ENCODE assay signal across 8 cellular contexts in the genomic region with DNA sequence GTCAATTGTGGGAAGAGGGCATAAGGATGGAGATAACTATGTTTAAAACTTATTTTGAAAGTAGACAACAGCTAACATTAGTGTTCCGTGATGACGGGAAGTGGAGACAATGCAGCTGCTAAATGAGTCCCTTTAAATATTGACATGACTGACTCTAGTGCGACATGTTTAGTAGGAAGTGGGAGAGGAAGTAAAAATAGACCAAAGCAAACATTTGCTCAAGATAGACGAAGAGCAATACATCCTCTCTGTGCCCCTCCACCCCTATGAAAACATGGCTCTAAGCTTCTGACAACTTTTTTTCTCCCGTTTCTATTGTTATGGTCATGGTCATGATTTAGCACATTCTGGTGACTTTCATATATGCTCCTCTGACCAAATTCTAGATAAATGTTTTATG. TPM values are rescaled to one million over a fixed set of nuclear protein-coding genes. Genes with fewer than 3 reads are reported as not detected.
DNase-seq lines count a peak whose midpoint lies in the region; ATAC-seq, FAIRE-seq and TF ChIP-seq lines count a peak whose summit lies in the region.

No MANE protein-coding gene starts in this region.

- CTCF ChIA-PET in activated CD4-positive, alpha-beta T cell treated with anti-CD3 and anti-CD28 coated beads, Interleukin-2, amount 10 ng/mL, durations not matched to agents 7 days and 5 days (lab: Charles Lee) = interaction anchor here (1.8 kb wide), 1 partner anchor 14 kb away, joined by 4 read pairs; no protein-coding TSS in a partner anchor
- CTCF ChIA-PET in GM12878 (lab: Yijun Ruan, JAX) = interaction anchor here (1.3 kb wide), 1 partner anchor 504 kb away, joined by 4 read pairs; no protein-coding TSS in a partner anchor

- TF ChIP-seq CTCF in GM12878 (IDR thresholded peaks at IDR 0.05 in 2 of 3, conservative IDR thresholded peaks at IDR 0.05 in 1 of 3; ENCODE audit: control insufficient read depth in 2 of 3, extremely low read depth in 1 of 3, insufficient read depth in 1 of 3, low read depth in 3 of 3, low read length in 3 of 3) = no peak

- H3K36me3 ChIP-seq in GM12878 (ENCODE audit: control insufficient read depth in 2 of 2, insufficient read depth in 2 of 2, low read length in 1 of 2) = no peaks in the 10 kb centered on the region

- H3K4me1 ChIP-seq in GM12878 (ENCODE audit: control insufficient read depth, insufficient read depth, low read length) = no peaks in the 10 kb centered on the region

- H3K79me2 ChIP-seq in GM12878 (ENCODE audit: control insufficient read depth, insufficient read depth, low read length) = no peaks in the 10 kb centered on the region

- WGBS in GM12878 (ENCODE audit: insufficient coverage, insufficient replicate concordance, low lambda C conversion rate, missing lambda C conversion rate) = 0% methylated on average over 5 of the region's 5 CpGs

- FAIRE-seq in GM12878 (lab: Jason Lieb, UNC) = no peak

- H3K4me2 ChIP-seq in GM12878 (ENCODE audit: control insufficient read depth, insufficient read depth) = no peak overlapping the region

- no peaks in the 10 kb centered on the region; a peak in 1 of 4 replicates for H3K27me3 ChIP-seq in GM12878 (replicated peaks in 1 of 2; ENCODE audit: control insufficient read depth in 2 of 2, insufficient read depth in 2 of 2, low read length in 1 of 2)

- no peaks in the 10 kb centered on the region for H3K9me3 ChIP-seq in GM12878 (replicated peaks; ENCODE audit: control insufficient read depth, insufficient read depth, low read length)

- RAD21 ChIA-PET in GM12878 (lab: Charles Lee; ENCODE audit: unreplicated experiment) = interaction anchor here (1.5 kb wide), 1 partner anchor 335 kb away, joined by 3 read pairs; no protein-coding TSS in a partner anchor

- BruUV-seq in GM12878 (replicated peaks; lab: Mats Ljungman, UMichigan) = no TSS peak

- H2AFZ ChIP-seq in GM12878 (ENCODE audit: control insufficient read depth, low read depth, low read length) = no peak overlapping the region

- SMC1A ChIA-PET in GM12878 (lab: Charles Lee; ENCODE audit: uncharacterized antibody, unreplicated experiment) = interaction anchor here (0.7 to 1.2 kb wide), 3 partner anchors 21 to 237 kb away, joined by 3 to 4 read pairs (median 3); no protein-coding TSS in a partner anchor

- peaks cover 6% of the 10 kb centered on the region for H3K9me3 Mint-ChIP-seq in activated CD4-positive, alpha-beta T cell treated with anti-CD3 and anti-CD28 coated beads, Interleukin-2, amount 10 ng/mL, durations not matched to agents 7 days and 5 days
- H3K9me3 Mint-ChIP-seq in stimulated activated effector memory CD8-positive, alpha-beta T cell treated with anti-CD3 and anti-CD28 coated beads, Interleukin-12 subunit alpha, Interleukin-12 subunit beta, amount 100 ng/mL, for 72 hours = no peaks in the 10 kb centered on the region

- peak overlapping the region; percentile 10 for H3K27ac Mint-ChIP-seq in activated CD4-positive, alpha-beta T cell treated with anti-CD3 and anti-CD28 coated beads, Interleukin-2, amount 10 ng/mL, durations not matched to agents 7 days and 5 days
- no peak overlapping the region for H3K27ac Mint-ChIP-seq in stimulated activated effector memory CD8-positive, alpha-beta T cell treated with anti-CD3 and anti-CD28 coated beads, Interleukin-12 subunit alpha, Interleukin-12 subunit beta, amount 100 ng/mL, for 72 hours

- peak; percentile 9 for DNase-seq in activated CD4-positive, alpha-beta T cell treated with anti-CD3 and anti-CD28 coated beads, Interleukin-2, amount 10 ng/mL, durations not matched to agents 7 days and 5 days
- DNase-seq in activated CD4-positive, alpha-beta T cell treated with anti-CD3 and anti-CD28 coated beads for 1 hour = no peak
- DNase-seq in GM12878 (ENCODE audit: low read depth, low spot score) (no peak), NCI-H82 (lab: John Stamatoyannopoulos, UW) (no peak), NK-92 (lab: John Stamatoyannopoulos, UW; ENCODE audit: unreplicated experiment) (no peak)
- no peak for DNase-seq in stimulated activated effector memory CD8-positive, alpha-beta T cell treated with anti-CD3 and anti-CD28 coated beads, Interleukin-12 subunit alpha, Interleukin-12 subunit beta, amount 100 ng/mL, for 72 hours (ENCODE audit: low spot score in 2 of 2)

- no peaks in the 10 kb centered on the region for H4K20me1 ChIP-seq in GM12878 (ENCODE audit: control insufficient read depth, insufficient read depth)

- intact Hi-C loops in GM12878 (cut with micrococcal nuclease; ENCODE audit: unreplicated experiment) = loop anchor here (10.0 kb wide), 1 partner anchor 869 kb away; no protein-coding TSS in a partner anchor

- H3K27me3 Mint-ChIP-seq in activated CD4-positive, alpha-beta T cell treated with anti-CD3 and anti-CD28 coated beads, Interleukin-2, amount 10 ng/mL, durations not matched to agents 7 days and 5 days = no peaks in the 10 kb centered on the region

- peaks cover 40% of the 10 kb centered on the region for H3K4me1 Mint-ChIP-seq in activated CD4-positive, alpha-beta T cell treated with anti-CD3 and anti-CD28 coated beads, Interleukin-2, amount 10 ng/mL, durations not matched to agents 7 days and 5 days
- peaks cover 12% of the 10 kb centered on the region for H3K4me1 Mint-ChIP-seq in stimulated activated effector memory CD8-positive, alpha-beta T cell treated with anti-CD3 and anti-CD28 coated beads, Interleukin-12 subunit alpha, Interleukin-12 subunit beta, amount 100 ng/mL, for 72 hours

- peak; percentile 78 for ATAC-seq in HG03196 (IDR thresholded peaks at IDR 0.05; ENCODE audit: unreplicated experiment)
- peak; percentile 60 for ATAC-seq in GM12878
- peak; percentile 54 for ATAC-seq in stimulated activated effector memory CD8-positive, alpha-beta T cell treated with anti-CD3 and anti-CD28 coated beads, Interleukin-12 subunit alpha, Interleukin-12 subunit beta, amount 100 ng/mL, for 72 hours
- ATAC-seq in HG03460 (IDR thresholded peaks at IDR 0.05; ENCODE audit: unreplicated experiment) = no peak

- no peak overlapping the region for H3K27ac ChIP-seq in GM12878 (ENCODE audit: control insufficient read depth, insufficient read depth)

- peaks cover 5% of the 10 kb centered on the region for H3K36me3 Mint-ChIP-seq in activated CD4-positive, alpha-beta T cell treated with anti-CD3 and anti-CD28 coated beads, Interleukin-2, amount 10 ng/mL, durations not matched to agents 7 days and 5 days (ENCODE audit: low read depth)
- H3K36me3 Mint-ChIP-seq in stimulated activated effector memory CD8-positive, alpha-beta T cell treated with anti-CD3 and anti-CD28 coated beads, Interleukin-12 subunit alpha, Interleukin-12 subunit beta, amount 100 ng/mL, for 72 hours = no peaks in the 10 kb centered on the region

- TF ChIP-seq POLR2A in GM12878 (IDR thresholded peaks at IDR 0.05; ENCODE audit: low read depth, low read length) = no peak

- in situ Hi-C loops in GM12878 (cut with MboI) = no loop called here

- no peak overlapping the region for H3K4me3 Mint-ChIP-seq in activated CD4-positive, alpha-beta T cell treated with anti-CD3 and anti-CD28 coated beads, Interleukin-2, amount 10 ng/mL, durations not matched to agents 7 days and 5 days
- H3K4me3 Mint-ChIP-seq in stimulated activated effector memory CD8-positive, alpha-beta T cell treated with anti-CD3 and anti-CD28 coated beads, Interleukin-12 subunit alpha, Interleukin-12 subunit beta, amount 100 ng/mL, for 72 hours = peak overlapping the region; percentile 2

- H3K4me3 ChIP-seq in GM12878 = no peak overlapping the region

- H3K9ac ChIP-seq in GM12878 (ENCODE audit: control insufficient read depth, insufficient read depth, low read length) = no peak overlapping the region

- TF ChIP-seq RAD21 in GM12878 (IDR thresholded peaks at IDR 0.05; ENCODE audit: insufficient read depth, low read depth, low read length) = no peak

- POLR2A ChIA-PET in activated CD4-positive, alpha-beta T cell treated with anti-CD3 and anti-CD28 coated beads, Interleukin-2, amount 10 ng/mL, durations not matched to agents 7 days and 5 days (lab: Charles Lee) = no interaction called here
- POLR2A ChIA-PET in GM12878 (lab: Charles Lee) = no interaction called here

- no peak for TF ChIP-seq EP300 in GM12878 (IDR thresholded peaks at IDR 0.05; ENCODE audit: borderline replicate concordance in 1 of 2, control insufficient read depth in 1 of 2, low read depth in 2 of 2, low read length in 2 of 2)

TF ChIP-seq in GM12878, 131 proteins besides CTCF, POLR2A, EP300 and RAD21:
- peak; percentile 28; the same call in 1 of the 2 replicates for TF ChIP-seq SPI1 (IDR thresholded peaks at IDR 0.05; ENCODE audit: borderline replicate concordance, insufficient read depth, low read depth, low read length)
- no peak for TF ChIP-seq IKZF1 (conservative IDR thresholded peaks at IDR 0.05)

RNA-seq across cellular contexts. Expression of a gene that starts 60.0 kb away (rescaled TPM):
- total RNA-seq in activated CD4-positive, alpha-beta T cell treated with anti-CD3 and anti-CD28 coated beads, Interleukin-2, amount 10 ng/mL, durations not matched to agents 7 days and 5 days = under 1 TPM; 0.07 to 0.21 TPM
- total RNA-seq in GM12878 (2013; cell fraction: nucleolus; rRNA removed) = 0.06 and 0.10 TPM in 2 replicates
- under 0.01 TPM in 1 of 2 replicates, not detected in the other for total RNA-seq in GM12878 (2014; rRNA removed)
- not detected in 2 replicates for total RNA-seq in GM12878 (2014; rRNA removed; fragmentation: Illumina TruSeq; extraction: Trizol)
- total RNA-seq in GM12878 (2021) = 0.03 TPM in 1 of 2 replicates, not detected in the other
- 0.05 TPM for polyA plus RNA-seq in GM12878 (2011; ENCODE audit: low read depth)
- 0.07 and 0.17 TPM in 2 replicates for polyA plus RNA-seq in GM12878 (2011; rRNA removed)
- 0.02 and 0.03 TPM in 2 replicates for polyA plus RNA-seq in GM12878 (2011; cell fraction: cytosol; rRNA removed)
- polyA plus RNA-seq in GM12878 (2011; cell fraction: nucleus; rRNA removed) = 0.03 and 0.15 TPM in 2 replicates
- 0.01 TPM in 1 of 2 replicates, not detected in the other for polyA plus RNA-seq in GM12878 (2012)
- 0.02 TPM in 1 of 2 replicates, not detected in the other for polyA plus RNA-seq in GM12878 (2014; fragmentation: Illumina TruSeq; extraction: Trizol)
- polyA plus RNA-seq in GM12878 (2014; fragmentation: Nextera tagmentation; extraction: Ambion mirVana) = not detected
- polyA plus RNA-seq in GM12878 (2014; rRNA removed) = not detected in 2 replicates
- not detected for polyA plus RNA-seq in GM12878 (2016; fragmentation: Nextera tagmentation; extraction: Ambion mirVana)
- polyA minus RNA-seq in GM12878 (2011; rRNA and poly(A)+ RNA removed) = 0.05 and 0.15 TPM in 2 replicates
- polyA minus RNA-seq in GM12878 (2011; cell fraction: cytosol; rRNA and poly(A)+ RNA removed) = not detected in 2 replicates
- polyA minus RNA-seq in GM12878 (2011; cell fraction: nucleus; rRNA and poly(A)+ RNA removed) = 0.12 and 0.19 TPM in 2 replicates
